In genomic region chr1:183137782-183138181, GRCh38 we compare ENCODE assay signal across 1 cellular context.
A peak's percentile ranks its signal among the peaks of the same experiment; 100 is the strongest.
TF ChIP-seq lines count a peak whose summit lies in the region.

No MANE protein-coding gene starts in this region.

TF ChIP-seq in IMR-90, 13 proteins besides CTCF, POLR2A, EP300 and RAD21:
- TF ChIP-seq CHD1 (IDR thresholded peaks at IDR 0.05; ENCODE audit: low read depth, low read length) (no peak), CEBPB (IDR thresholded peaks at IDR 0.05; ENCODE audit: low read depth, low read length) (peak; percentile 34; the same call in 1 of the 2 replicates)
